8 cellular contexts compared by ENCODE assay signal in genomic region chr9:34328983-34329832, GRCh38. TPM values are rescaled to one million over a fixed set of nuclear protein-coding genes. Genes with fewer than 3 reads are reported as not detected.
DNase-seq lines count a peak whose midpoint lies in the region; ATAC-seq and TF ChIP-seq lines count a peak whose summit lies in the region.

TSS of gene KIF24 (minus strand) at chr9:34329268. CDS start at chr9:34311346, 17,922 bp downstream.
TSS of gene NUDT2 (plus strand) at chr9:34329569. CDS start at chr9:34339040, 9,471 bp downstream.

- DNase-seq in EH (ENCODE audit: low read depth) (peak; percentile 100), GOT3 (lab: John Stamatoyannopoulos, UW) (peak; percentile 84), LHCN-M2 (ENCODE audit: low read depth) (peak; percentile 100), RPMI7951 (ENCODE audit: low read depth) (peak; percentile 100), fibroblast of lung (ENCODE audit: low read depth in 2 of 2) (peak; percentile 100), naive B cell (peak; percentile 97)
- peak; percentile 87 to 96 for DNase-seq in stimulated activated effector memory CD8-positive, alpha-beta T cell treated with anti-CD3 and anti-CD28 coated beads, Interleukin-12 subunit alpha, Interleukin-12 subunit beta, amount 100 ng/mL, for 72 hours (ENCODE audit: low spot score in 2 of 2)

- H3K79me2 ChIP-seq in fibroblast of lung (ENCODE audit: control insufficient read depth, insufficient read depth, low read length), result peaks cover 18% of the 10 kb centered on the region

- H3K9ac ChIP-seq in fibroblast of lung (ENCODE audit: insufficient read depth, low read length), result peak within 1 kb of the TSS; percentile 90

- H3K27me3 Mint-ChIP-seq in activated T-helper 17 cell treated with anti-CD3 and anti-CD28 coated beads, Interleukin-2, amount 50 U/mL, for 72 hours, result no peaks in the 10 kb centered on the region
- H3K27me3 Mint-ChIP-seq in naive B cell, result no peaks in the 10 kb centered on the region

- H4K20me1 ChIP-seq in fibroblast of lung (ENCODE audit: control insufficient read depth, extremely low read depth, insufficient read depth, low read length), result no peaks in the 10 kb centered on the region

- H3K4me1 Mint-ChIP-seq in activated T-helper 17 cell treated with anti-CD3 and anti-CD28 coated beads, Interleukin-2, amount 50 U/mL, for 72 hours, result peaks cover 22% of the 10 kb centered on the region
- peaks cover 21 to 34% (median 25%) of the 10 kb centered on the region in 3 donors for H3K4me1 Mint-ChIP-seq in naive B cell
- H3K4me1 Mint-ChIP-seq in stimulated activated effector memory CD8-positive, alpha-beta T cell treated with anti-CD3 and anti-CD28 coated beads, Interleukin-12 subunit alpha, Interleukin-12 subunit beta, amount 100 ng/mL, for 72 hours, result peaks cover 20% of the 10 kb centered on the region

- H3K4me3 ChIP-seq in fibroblast of lung (replicated peaks in 1 of 4; ENCODE audit: control extremely low read depth in 1 of 4, insufficient read depth in 1 of 4, low read depth in 3 of 4, low read length in 4 of 4), result peak within 1 kb of the TSS; percentile 90 to 99 (median 96)

- no peak for TF ChIP-seq CTCF in fibroblast of lung (conservative IDR thresholded peaks at IDR 0.05 in 1 of 2, IDR thresholded peaks at IDR 0.05 in 1 of 2; ENCODE audit: low read depth in 1 of 2, low read length in 2 of 2)

- H3K4me1 ChIP-seq in fibroblast of lung (ENCODE audit: control insufficient read depth, extremely low read depth, insufficient read depth, low read length), result peaks cover 9% of the 10 kb centered on the region

- H3K36me3 ChIP-seq in fibroblast of lung (ENCODE audit: control insufficient read depth, insufficient read depth, low read length), result no peaks in the 10 kb centered on the region

- H3K36me3 Mint-ChIP-seq in activated T-helper 17 cell treated with anti-CD3 and anti-CD28 coated beads, Interleukin-2, amount 50 U/mL, for 72 hours (ENCODE audit: low read depth), result peaks cover 13% of the 10 kb centered on the region
- no peaks in the 10 kb centered on the region for H3K36me3 Mint-ChIP-seq in naive B cell
- H3K36me3 Mint-ChIP-seq in stimulated activated effector memory CD8-positive, alpha-beta T cell treated with anti-CD3 and anti-CD28 coated beads, Interleukin-12 subunit alpha, Interleukin-12 subunit beta, amount 100 ng/mL, for 72 hours, result peaks cover 13% of the 10 kb centered on the region

- H3K4me2 ChIP-seq in fibroblast of lung (ENCODE audit: extremely low read depth, insufficient read depth, low read length), result peak within 1 kb of the TSS; percentile 98

- peak within 1 kb of the TSS; percentile 98 for H3K27ac ChIP-seq in fibroblast of lung (ENCODE audit: insufficient read depth, low read length)

- H3K27me3 ChIP-seq in fibroblast of lung (ENCODE audit: control insufficient read depth, insufficient read depth, low read length), result no peaks in the 10 kb centered on the region

- peak; percentile 94 for ATAC-seq in activated T-helper 17 cell treated with anti-CD3 and anti-CD28 coated beads, Interleukin-2, amount 50 U/mL, for 72 hours (replicated peaks)
- ATAC-seq in naive B cell (ENCODE audit: low read depth in 2 of 2), result peak; percentile 88 to 89
- ATAC-seq in stimulated activated effector memory CD8-positive, alpha-beta T cell treated with anti-CD3 and anti-CD28 coated beads, Interleukin-12 subunit alpha, Interleukin-12 subunit beta, amount 100 ng/mL, for 72 hours, result peak; percentile 97

- no peaks in the 10 kb centered on the region for H3K9me3 Mint-ChIP-seq in activated T-helper 17 cell treated with anti-CD3 and anti-CD28 coated beads, Interleukin-2, amount 50 U/mL, for 72 hours
- no peaks in the 10 kb centered on the region for H3K9me3 Mint-ChIP-seq in naive B cell
- H3K9me3 Mint-ChIP-seq in stimulated activated effector memory CD8-positive, alpha-beta T cell treated with anti-CD3 and anti-CD28 coated beads, Interleukin-12 subunit alpha, Interleukin-12 subunit beta, amount 100 ng/mL, for 72 hours, result no peaks in the 10 kb centered on the region

- H3K9me3 ChIP-seq in fibroblast of lung (ENCODE audit: control insufficient read depth, insufficient read depth, low read depth, low read length), result no peaks in the 10 kb centered on the region

- H3K27ac Mint-ChIP-seq in activated T-helper 17 cell treated with anti-CD3 and anti-CD28 coated beads, Interleukin-2, amount 50 U/mL, for 72 hours, result peak within 1 kb of the TSS; percentile 99
- peak within 1 kb of the TSS; percentile 97 to 99 (median 98) for H3K27ac Mint-ChIP-seq in naive B cell
- peak within 1 kb of the TSS; percentile 99 for H3K27ac Mint-ChIP-seq in stimulated activated effector memory CD8-positive, alpha-beta T cell treated with anti-CD3 and anti-CD28 coated beads, Interleukin-12 subunit alpha, Interleukin-12 subunit beta, amount 100 ng/mL, for 72 hours

- peak within 1 kb of the TSS; percentile 96 for H2AFZ ChIP-seq in fibroblast of lung (ENCODE audit: low read length)

- peak within 1 kb of the TSS; percentile 98 for H3K4me3 Mint-ChIP-seq in activated T-helper 17 cell treated with anti-CD3 and anti-CD28 coated beads, Interleukin-2, amount 50 U/mL, for 72 hours
- H3K4me3 Mint-ChIP-seq in naive B cell, result peak within 1 kb of the TSS; percentile 87 to 99 (median 93)
- peak within 1 kb of the TSS; percentile 96 for H3K4me3 Mint-ChIP-seq in stimulated activated effector memory CD8-positive, alpha-beta T cell treated with anti-CD3 and anti-CD28 coated beads, Interleukin-12 subunit alpha, Interleukin-12 subunit beta, amount 100 ng/mL, for 72 hours

RNA-seq across cellular contexts. Expression of gene KIF24, which starts in this region (rescaled TPM):
- total RNA-seq in LHCN-M2 (2014; rRNA removed), result 5.1 and 5.6 TPM in 2 replicates
- polyA plus RNA-seq in LHCN-M2 (2012), result 1.5 TPM
- total RNA-seq in RPMI7951 (2014; rRNA removed; shearing (Covaris generic)), result 6.9 and 7.1 TPM in 2 replicates
- 1 to 10 TPM; 4.9 to 7.1 TPM for total RNA-seq in activated T-helper 17 cell treated with anti-CD3 and anti-CD28 coated beads, Interleukin-2, amount 50 U/mL, for 72 hours
- total RNA-seq in fibroblast of lung, result 0.51 and 1.2 TPM in 2 replicates
- polyA plus RNA-seq in fibroblast of lung, result 0.94 and 2.4 TPM in 2 replicates
- 0.71 and 1.7 TPM in 2 replicates for polyA plus RNA-seq in fibroblast of lung (2012)
- 1.5 and 6.3 TPM in 2 replicates for polyA minus RNA-seq in fibroblast of lung (ENCODE audit: low replicate concordance)
- under 1 TPM in 5 of 6 donors, not detected in 1; 0.07 to 0.21 (median 0.12) TPM for polyA plus RNA-seq in naive B cell (ENCODE audit: low read depth in 6 of 6)

RNA-seq across cellular contexts. Expression of gene NUDT2, which starts in this region (rescaled TPM):
- total RNA-seq in LHCN-M2 (2014; rRNA removed), result 21.5 and 30.6 TPM in 2 replicates
- 44.6 TPM for polyA plus RNA-seq in LHCN-M2 (2012)
- total RNA-seq in RPMI7951 (2014; rRNA removed; shearing (Covaris generic)), result 40.6 and 47.3 TPM in 2 replicates
- 10 to 100 TPM; 31.2 to 34.9 TPM for total RNA-seq in activated T-helper 17 cell treated with anti-CD3 and anti-CD28 coated beads, Interleukin-2, amount 50 U/mL, for 72 hours
- total RNA-seq in fibroblast of lung, result 21.8 and 47.1 TPM in 2 replicates
- polyA plus RNA-seq in fibroblast of lung, result 38.6 and 50.8 TPM in 2 replicates
- 30.6 and 41.9 TPM in 2 replicates for polyA plus RNA-seq in fibroblast of lung (2012)
- 12.3 and 27.4 TPM in 2 replicates for polyA minus RNA-seq in fibroblast of lung (ENCODE audit: low replicate concordance)
- 10 to 100 TPM in 5 of 6 donors, 1 to 10 TPM in 1; 8.6 to 37.0 (median 20.0) TPM for polyA plus RNA-seq in naive B cell (ENCODE audit: low read depth in 6 of 6)

Comparison
In these comparisons a context has a peak if more than half of its experiments do, and no peak if none do; other contexts are left out.
1. Peak in every context shown above with its lines: DNase-seq, ATAC-seq, H3K4me3 ChIP-seq and H3K27ac ChIP-seq.